In the genomic region with DNA sequence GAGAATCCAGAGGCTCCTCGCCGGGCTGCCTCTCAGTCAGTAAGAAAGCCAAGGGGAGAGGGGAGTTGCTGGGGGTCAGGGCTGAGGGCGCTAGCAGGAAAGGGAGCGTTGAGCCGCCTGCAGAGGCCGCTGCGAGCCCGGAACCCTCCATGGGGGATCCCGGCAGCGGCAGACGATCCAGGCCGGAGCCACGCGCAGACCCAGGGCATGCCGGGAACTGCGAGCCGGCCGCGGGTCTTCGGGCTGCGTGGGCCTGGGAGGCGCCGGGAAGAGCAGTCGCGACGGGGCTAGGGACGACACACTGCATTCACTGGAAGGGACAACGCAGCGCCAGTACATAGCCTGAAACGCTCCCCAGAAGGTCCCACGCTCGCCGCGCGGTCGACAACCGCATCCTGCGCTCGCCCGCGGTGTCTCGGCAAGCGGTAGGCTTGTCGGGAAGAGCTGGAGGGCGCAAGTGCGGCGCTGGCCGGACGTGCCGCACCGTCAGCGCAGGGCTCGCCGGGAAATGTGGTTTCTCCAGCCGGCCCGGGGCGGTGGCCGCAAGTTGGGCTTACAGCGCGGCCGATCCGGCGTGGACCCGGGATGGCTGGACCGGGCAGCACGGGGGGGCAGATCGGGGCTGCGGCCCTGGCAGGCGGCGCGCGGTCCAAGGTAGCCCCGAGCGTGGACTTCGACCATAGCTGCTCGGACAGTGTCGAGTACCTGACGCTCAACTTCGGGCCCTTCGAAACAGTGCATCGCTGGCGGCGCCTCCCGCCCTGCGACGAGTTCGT, we compare ENCODE assay signal across 8 cellular contexts. TPM values are rescaled to one million over a fixed set of nuclear protein-coding genes. Genes with fewer than 3 reads are reported as not detected.
DNase-seq lines count a peak whose midpoint lies in the region; ATAC-seq, FAIRE-seq and TF ChIP-seq lines count a peak whose summit lies in the region.

A gene (plus strand): TSS at position 511 of the 776 bp plus-strand sequence. CDS start 75 bp downstream, at position 586.

- H3K4me1 ChIP-seq in HAP-1 (peaks cover 9% of the 10 kb centered on the region), MM.1S (ENCODE audit: low read length) (peaks cover 13% of the 10 kb centered on the region; the same call in 1 of the 2 replicates), heart right ventricle (peaks cover 20 to 42% (median 34%) of the 10 kb centered on the region in 9 donors)

- H3K9me3 ChIP-seq in HAP-1 = peaks cover 7% of the 10 kb centered on the region; the same call in 1 of the 2 replicates
- no peaks in the 10 kb centered on the region for H3K9me3 ChIP-seq in MM.1S (replicated peaks; ENCODE audit: insufficient read depth, low read length)
- peaks cover 0 to 10% (median 6%) of the 10 kb centered on the region in 11 donors for H3K9me3 ChIP-seq in heart right ventricle

- H3K36me3 ChIP-seq in HAP-1 (replicated peaks) (peaks cover 9% of the 10 kb centered on the region), MM.1S (replicated peaks; ENCODE audit: insufficient read depth, low read length) (no peaks in the 10 kb centered on the region), heart right ventricle (peaks cover 0 to 34% (median 4%) of the 10 kb centered on the region in 9 donors)

- ATAC-seq in heart right ventricle = peak; percentile 93 to 97 (median 96)

- peak within 1 kb of the TSS; percentile 90 for H3K4me2 ChIP-seq in MM.1S (ENCODE audit: low read depth, low read length)

- peak; percentile 98 for FAIRE-seq in urothelium cell line (lab: Jason Lieb, UNC)

- no peaks in the 10 kb centered on the region for H3F3A ChIP-seq in MM.1S (ENCODE audit: insufficient read depth, low read length)

- peaks cover 3% of the 10 kb centered on the region for H3K27me3 Mint-ChIP-seq in progenitor cell of endocrine pancreas

- H3K4me3 ChIP-seq in HAP-1 = peak within 1 kb of the TSS; percentile 82
- peak within 1 kb of the TSS; percentile 76 for H3K4me3 ChIP-seq in MM.1S (ENCODE audit: low read length)
- peak within 1 kb of the TSS; percentile 61 to 98 (median 76) for H3K4me3 ChIP-seq in heart right ventricle

- peaks cover 21% of the 10 kb centered on the region for H3K4me1 Mint-ChIP-seq in progenitor cell of endocrine pancreas (ENCODE audit: low read depth)

- 0% methylated on average over 83 to 87 of the region's 87 CpGs for WGBS in heart right ventricle, 2 donors

- H3K27ac ChIP-seq in MM.1S (ENCODE audit: low read length) = peak within 1 kb of the TSS; percentile 62; the same call in 1 of the 2 replicates
- H3K27ac ChIP-seq in heart right ventricle = peak within 1 kb of the TSS; percentile 75 to 98 (median 92)

- peak within 1 kb of the TSS; percentile 76 for H2AFZ ChIP-seq in MM.1S (ENCODE audit: low read length)

- peak within 1 kb of the TSS; percentile 96 for H3K4me3 Mint-ChIP-seq in progenitor cell of endocrine pancreas (ENCODE audit: low read depth)

- DNase-seq in GM10266 (ENCODE audit: extremely low spot score) (peak; percentile 90), HAP-1 (ENCODE audit: low spot score in 2 of 2) (peak; percentile 57 to 82), MM.1S (peak; percentile 84), amniotic epithelial cell (ENCODE audit: low read depth) (peak; percentile 79), heart right ventricle (peak; percentile 80 to 83), progenitor cell of endocrine pancreas (ENCODE audit: low spot score, unreplicated experiment) (peak; percentile 58), urothelium cell line (ENCODE audit: low spot score) (peak; percentile 96)

- peaks cover 17% of the 10 kb centered on the region for H3K79me2 ChIP-seq in MM.1S (ENCODE audit: low read length)

- peaks cover 3% of the 10 kb centered on the region for H3K9me3 Mint-ChIP-seq in progenitor cell of endocrine pancreas (ENCODE audit: low read depth)

- no peaks in the 10 kb centered on the region for H3K9me2 ChIP-seq in MM.1S (replicated peaks; ENCODE audit: insufficient read depth, low read length)

- H3K27me3 ChIP-seq in HAP-1 (ENCODE audit: low read depth) = no peaks in the 10 kb centered on the region
- peaks cover 9% of the 10 kb centered on the region; the same call in 1 of the 2 replicates for H3K27me3 ChIP-seq in MM.1S (replicated peaks; ENCODE audit: insufficient read depth, low read length)
- H3K27me3 ChIP-seq in heart right ventricle = no peaks in the 10 kb centered on the region

- in situ Hi-C loops in HAP-1 (cut with MboI; ENCODE audit: low sequenced_read_pairs) = loop anchor here (10.0 kb wide), 2 partner anchors 67 to 177 kb away; a partner anchor contains a TSS

- intact Hi-C loops in T-helper 1 cell treated with Interleukin-12 subunit alpha and Interleukin-12 subunit beta and Interleukin-4 antibody, amounts not matched to agents 30 ng/mL and 1 ng/mL, for 36 hours (cut with micrococcal nuclease) = loop anchor here (1.0 kb wide), 3 partner anchors 20 to 65 kb away; a partner anchor contains a TSS
- intact Hi-C loops in heart right ventricle (cut with DNase I) = loop anchor here in 5 of 10 donors (1.0 to 10.0 kb wide), 8 partner anchors 19 to 97 kb away; a partner anchor contains a TSS

- TF ChIP-seq CTCF in GM10266 (IDR thresholded peaks at IDR 0.05; ENCODE audit: control insufficient read depth, insufficient read depth, low read depth, missing control alignments) = peak; percentile 67
- TF ChIP-seq CTCF in MM.1S (IDR thresholded peaks at IDR 0.05; ENCODE audit: low read length) = peak; percentile 60
- TF ChIP-seq CTCF in heart right ventricle (IDR thresholded peaks at IDR 0.05) = peak; percentile 8 to 79 (median 64)
- peak; percentile 54 for TF ChIP-seq CTCF in progenitor cell of endocrine pancreas (IDR thresholded peaks at IDR 0.05; ENCODE audit: unreplicated experiment)

- peak within 1 kb of the TSS; percentile 74 for H3K9ac ChIP-seq in MM.1S (ENCODE audit: low read length)

- H3K36me3 Mint-ChIP-seq in progenitor cell of endocrine pancreas (ENCODE audit: insufficient read depth) = peaks cover 2% of the 10 kb centered on the region

- H3K27ac Mint-ChIP-seq in progenitor cell of endocrine pancreas = peak within 1 kb of the TSS; percentile 39

- no peaks in the 10 kb centered on the region for H4K20me1 ChIP-seq in MM.1S (ENCODE audit: insufficient read depth, low read length)

RNA-seq across cellular contexts. Expression of the gene that starts here (rescaled TPM):
- 83.5 and 89.6 TPM in 2 replicates for total RNA-seq in T-helper 1 cell treated with Interleukin-12 subunit alpha and Interleukin-12 subunit beta and Interleukin-4 antibody, amounts not matched to agents 30 ng/mL and 1 ng/mL, for 36 hours
- 10 to 100 TPM; 14.7 to 32.5 (median 23.7) TPM for total RNA-seq in heart right ventricle
- polyA plus RNA-seq in heart right ventricle = 10 to 100 TPM; 25.0 to 36.5 TPM
- 91.6 and 93.8 TPM in 2 replicates for total RNA-seq in progenitor cell of endocrine pancreas

Comparison
In these comparisons a context has a peak if more than half of its experiments do, and no peak if none do; other contexts are left out.
1. Peak in every context shown above with its lines: DNase-seq, ATAC-seq, H3K4me3 ChIP-seq and H3K27ac ChIP-seq.